17 cellular contexts compared by ENCODE assay signal in the genomic region with DNA sequence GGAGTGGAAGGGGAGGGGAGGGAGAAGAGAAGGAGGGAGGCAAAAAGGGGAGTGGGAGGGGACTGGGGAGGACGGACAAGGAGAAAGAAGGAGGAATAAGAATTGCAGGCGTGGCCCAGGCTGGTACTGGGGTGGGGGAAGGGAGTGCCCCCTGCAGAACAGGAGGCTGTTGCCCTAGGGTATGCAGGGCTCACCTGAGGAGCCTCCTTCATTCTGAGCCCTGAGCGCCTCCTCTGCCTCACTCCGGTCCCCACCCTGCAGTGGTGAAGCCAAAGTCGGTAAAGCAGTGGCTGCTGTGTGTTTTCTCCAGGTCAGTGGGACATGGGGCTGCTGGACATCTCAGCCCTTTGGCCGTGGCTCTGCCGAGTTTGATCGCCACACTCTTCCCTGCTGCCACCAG. TPM values are rescaled to one million over a fixed set of nuclear protein-coding genes. Genes with fewer than 3 reads are reported as not detected.
DNase-seq lines count a peak whose midpoint lies in the region; ATAC-seq and TF ChIP-seq lines count a peak whose summit lies in the region.
"Had no signal": no experiment of that assay in that cellular context is flagged by ENCODE, and none has a peak within 500 bp of the region (broad histone marks: within the 10 kb centered on the region; RNA-seq: fewer than 3 reads in every experiment).

No MANE protein-coding gene starts in this region.

- H3K36me3 ChIP-seq in MM.1S (replicated peaks; ENCODE audit: insufficient read depth, low read length) (no peaks in the 10 kb centered on the region), testis (ENCODE audit: low read depth, missing control alignments) (no peaks in the 10 kb centered on the region)
- H3K36me3 ChIP-seq: MG63, tibial artery had no signal

- peaks cover 44% of the 10 kb centered on the region for H3K4me1 ChIP-seq in MM.1S (ENCODE audit: low read length)
- no peaks in the 10 kb centered on the region for H3K4me1 ChIP-seq in testis

- no peaks in the 10 kb centered on the region for H3K79me2 ChIP-seq in MM.1S (ENCODE audit: low read length)

- no peak overlapping the region for H3K4me2 ChIP-seq in MM.1S (ENCODE audit: low read depth, low read length)

- peaks cover under 1% of the 10 kb centered on the region for H3K27me3 Mint-ChIP-seq in activated naive CD8-positive, alpha-beta T cell treated with anti-CD3 and anti-CD28 coated beads, Interleukin-2, amount 50 U/mL, for 24 hours
- peaks cover 0 to 5% (median 0%) of the 10 kb centered on the region in 5 donors for H3K27me3 Mint-ChIP-seq in naive thymus-derived CD8-positive, alpha-beta T cell

- TF ChIP-seq POLR2A in testis (IDR thresholded peaks at IDR 0.05) = no peak

- POLR2A ChIA-PET in naive thymus-derived CD8-positive, alpha-beta T cell (lab: Charles Lee) = interaction anchor here (0.7 to 4.1 kb wide), 15 partner anchors 12 to 116 kb away, joined by 3 to 25 read pairs (median 4); a partner anchor contains a TSS

- H3K9ac ChIP-seq in MM.1S (ENCODE audit: low read length) = no peak overlapping the region

- H2AFZ ChIP-seq in MM.1S (ENCODE audit: low read length) = 0 out of 2 replicates have a peak overlapping the region, but pooled peaks have one; percentile 19

- H3F3A ChIP-seq in MM.1S (ENCODE audit: insufficient read depth, low read length) = peaks cover 24% of the 10 kb centered on the region

- intact Hi-C loops in testis (cut with DNase I; ENCODE audit: low total_unique reads) = loop anchor here (5.0 kb wide), 1 partner anchor 273 kb away; no protein-coding TSS in a partner anchor

- ATAC-seq in activated naive CD8-positive, alpha-beta T cell treated with anti-CD3 and anti-CD28 coated beads, Interleukin-2, amount 50 U/mL, for 24 hours = peak; percentile 26
- ATAC-seq in naive thymus-derived CD8-positive, alpha-beta T cell = peak; percentile 56 to 68
- no peak for ATAC-seq in GM21529 (IDR thresholded peaks at IDR 0.05; ENCODE audit: unreplicated experiment)
- ATAC-seq: Right ventricle myocardium inferior had no signal

- H3K9me3 Mint-ChIP-seq in activated naive CD8-positive, alpha-beta T cell treated with anti-CD3 and anti-CD28 coated beads, Interleukin-2, amount 50 U/mL, for 24 hours = no peaks in the 10 kb centered on the region
- H3K9me3 Mint-ChIP-seq in naive thymus-derived CD8-positive, alpha-beta T cell = no peaks in the 10 kb centered on the region
- H3K9me3 Mint-ChIP-seq: HFFc6 had no signal

- H3K4me1 Mint-ChIP-seq in activated naive CD8-positive, alpha-beta T cell treated with anti-CD3 and anti-CD28 coated beads, Interleukin-2, amount 50 U/mL, for 24 hours = peaks cover 56% of the 10 kb centered on the region
- H3K4me1 Mint-ChIP-seq in naive thymus-derived CD8-positive, alpha-beta T cell = peaks cover 26 to 61% (median 61%) of the 10 kb centered on the region in 4 donors

- peak; percentile 63 for DNase-seq in activated effector memory CD4-positive, alpha-beta T cell treated with anti-CD3 and anti-CD28 coated beads, Interleukin-2, amount 50 U/mL, for 16 hours
- no peak for DNase-seq in activated effector memory CD4-positive, alpha-beta T cell treated with Interleukin-2 at 50 U/mL for 16 hours
- DNase-seq in MM.1S (no peak), testis (no peak), NCI-H2227 (lab: John Stamatoyannopoulos, UW; ENCODE audit: unreplicated experiment) (no peak)
- no peak for DNase-seq in activated naive CD8-positive, alpha-beta T cell treated with anti-CD3 and anti-CD28 coated beads, Interleukin-2, amount 50 U/mL, for 24 hours
- peak in 9 of 10 donors; percentile 11 to 61 (median 30) for DNase-seq in naive thymus-derived CD8-positive, alpha-beta T cell
- DNase-seq: activated gamma-delta T cell treated with Interleukin-2 at 50 U/mL for 16 hours, HFFc6, MG63, NCI-H1694, tibial artery had no signal

- no peaks in the 10 kb centered on the region for H3K9me2 ChIP-seq in MM.1S (replicated peaks; ENCODE audit: insufficient read depth, low read length)

- H3K27ac ChIP-seq in MM.1S (ENCODE audit: low read length) (peak overlapping the region; percentile 5; the same call in 1 of the 2 replicates), testis (no peak overlapping the region)
- H3K27ac ChIP-seq: tibial artery had no signal

- TF ChIP-seq CTCF in MM.1S (IDR thresholded peaks at IDR 0.05; ENCODE audit: low read length) = no peak
- TF ChIP-seq CTCF in testis (IDR thresholded peaks at IDR 0.05) = no peak

- no peak overlapping the region for H3K27ac Mint-ChIP-seq in activated naive CD8-positive, alpha-beta T cell treated with anti-CD3 and anti-CD28 coated beads, Interleukin-2, amount 50 U/mL, for 24 hours
- H3K27ac Mint-ChIP-seq in naive thymus-derived CD8-positive, alpha-beta T cell = peak overlapping the region; percentile 78 to 95 (median 88)
- H3K27ac Mint-ChIP-seq: HFFc6 had no signal

- H3K9me3 ChIP-seq in MM.1S (replicated peaks; ENCODE audit: insufficient read depth, low read length) (no peaks in the 10 kb centered on the region), testis (no peaks in the 10 kb centered on the region)
- H3K9me3 ChIP-seq: MG63, tibial artery had no signal

- H3K27me3 ChIP-seq in MM.1S (replicated peaks; ENCODE audit: insufficient read depth, low read length) = no peaks in the 10 kb centered on the region
- H3K27me3 ChIP-seq in testis = no peaks in the 10 kb centered on the region
- H3K27me3 ChIP-seq: MG63 had no signal

- H3K4me3 ChIP-seq in MM.1S (ENCODE audit: low read length) (no peak overlapping the region), testis (no peak overlapping the region)
- H3K4me3 ChIP-seq: MG63, tibial artery had no signal

- H3K36me3 Mint-ChIP-seq in activated naive CD8-positive, alpha-beta T cell treated with anti-CD3 and anti-CD28 coated beads, Interleukin-2, amount 50 U/mL, for 24 hours (ENCODE audit: low read depth) = no peaks in the 10 kb centered on the region
- no peaks in the 10 kb centered on the region for H3K36me3 Mint-ChIP-seq in naive thymus-derived CD8-positive, alpha-beta T cell

- 80 to 91% methylated on average over 8 of the region's 8 CpGs for WGBS in testis, 2 donors

- H4K20me1 ChIP-seq in MM.1S (ENCODE audit: insufficient read depth, low read length) = no peaks in the 10 kb centered on the region

- H3K4me3 Mint-ChIP-seq in activated naive CD8-positive, alpha-beta T cell treated with anti-CD3 and anti-CD28 coated beads, Interleukin-2, amount 50 U/mL, for 24 hours = no peak overlapping the region
- H3K4me3 Mint-ChIP-seq in naive thymus-derived CD8-positive, alpha-beta T cell = peak overlapping the region in 7 of 10 donors; percentile 26 to 76 (median 60)
- H3K4me3 Mint-ChIP-seq: HFFc6 had no signal

RNA-seq across cellular contexts. Expression of a gene that starts 9.1 kb away (rescaled TPM):
- total RNA-seq in naive thymus-derived CD8-positive, alpha-beta T cell = 100 to 1,000 TPM; 134 to 143 TPM
- 10 to 100 TPM; 12.9 to 19.6 (median 15.4) TPM for polyA plus RNA-seq in naive thymus-derived CD8-positive, alpha-beta T cell
- 100 to 1,000 TPM in 1 of 2 donors, 10 to 100 TPM in 1; 88.1 to 110 TPM for total RNA-seq in testis
- 96.8 TPM for polyA plus RNA-seq in testis (ENCODE audit: insufficient read depth, low read depth, low replicate concordance)

RNA-seq across cellular contexts. Expression of a gene that starts 46.6 kb away (rescaled TPM):
- 1 to 10 TPM; 1.5 to 2.0 TPM for total RNA-seq in naive thymus-derived CD8-positive, alpha-beta T cell
- 1 to 10 TPM; 2.6 to 4.8 (median 3.7) TPM for polyA plus RNA-seq in naive thymus-derived CD8-positive, alpha-beta T cell
- 1 to 10 TPM; 1.5 to 2.3 TPM for total RNA-seq in testis
- 2.7 TPM for polyA plus RNA-seq in testis (ENCODE audit: insufficient read depth, low read depth, low replicate concordance)
- total RNA-seq: HFFc6, liver, NCI-H460, renal cortical epithelial cell, Right ventricle myocardium inferior had no signal
- polyA plus RNA-seq: liver had no signal

RNA-seq across cellular contexts. Expression of a gene that starts 55.8 kb away (rescaled TPM):
- 100 to 1,000 TPM; 106 to 111 TPM for total RNA-seq in naive thymus-derived CD8-positive, alpha-beta T cell
- polyA plus RNA-seq in naive thymus-derived CD8-positive, alpha-beta T cell = 10 to 100 TPM; 17.7 to 35.4 (median 20.9) TPM
- 100 to 1,000 TPM in 1 of 2 donors, 10 to 100 TPM in 1; 88.0 to 112 TPM for total RNA-seq in testis
- 96.7 TPM for polyA plus RNA-seq in testis (ENCODE audit: insufficient read depth, low read depth, low replicate concordance)

Comparison
In these comparisons a context has a peak if more than half of its experiments do, and no peak if none do; other contexts are left out.
1. DNase-seq: peak in activated effector memory CD4-positive, alpha-beta T cell treated with anti-CD3 and anti-CD28 coated beads, Interleukin-2, amount 50 U/mL, for 16 hours (single experiment) and naive thymus-derived CD8-positive, alpha-beta T cell (9 of 10); none in activated effector memory CD4-positive, alpha-beta T cell treated with Interleukin-2 at 50 U/mL for 16 hours (single experiment), MM.1S (single experiment), activated naive CD8-positive, alpha-beta T cell treated with anti-CD3 and anti-CD28 coated beads, Interleukin-2, amount 50 U/mL, for 24 hours (single experiment), testis (single experiment) and NCI-H2227 (single experiment).